Comparison of ENCODE assay signal across 23 cellular contexts in genomic region chr3:53812434-53812833, GRCh38. TPM values are rescaled to one million over a fixed set of nuclear protein-coding genes. Genes with fewer than 3 reads are reported as not detected.
DNase-seq lines count a peak whose midpoint lies in the region; ATAC-seq and TF ChIP-seq lines count a peak whose summit lies in the region.
"Had no signal": no experiment of that assay in that cellular context is flagged by ENCODE, and none has a peak within 500 bp of the region (broad histone marks: within the 10 kb centered on the region; RNA-seq: fewer than 3 reads in every experiment).

No MANE protein-coding gene starts in this region.

- TF ChIP-seq POLR2A in sigmoid colon (IDR thresholded peaks at IDR 0.05) = no peak

- H3K9me3 Mint-ChIP-seq in stimulated activated naive CD8-positive, alpha-beta T cell treated with anti-CD3 and anti-CD28 coated beads, Interleukin-15, amount 100 ng/mL, for 72 hours = no peaks in the 10 kb centered on the region
- H3K9me3 Mint-ChIP-seq: activated naive CD8-positive, alpha-beta T cell treated with anti-CD3 and anti-CD28 coated beads, Interleukin-2, amount 50 U/mL, for 24 hours; mesothelial cell of epicardium; natural killer cell had no signal

- DNase-seq in NCI-H2227 (lab: John Stamatoyannopoulos, UW; ENCODE audit: unreplicated experiment) (peak; percentile 5), NCI-H2227 treated with DMSO at 0.1 percent for 48 hours (lab: John Stamatoyannopoulos, UW) (no peak), NAMALWA (ENCODE audit: low spot score) (peak; percentile 6), epithelial cell of proximal tubule (ENCODE audit: low read depth) (no peak), sigmoid colon (peak; percentile 25), NCI-H146 (lab: John Stamatoyannopoulos, UW) (no peak)
- DNase-seq in stimulated activated naive CD8-positive, alpha-beta T cell treated with anti-CD3 and anti-CD28 coated beads, Interleukin-15, amount 100 ng/mL, for 72 hours = no peak
- DNase-seq: activated CD4-positive, alpha-beta T cell treated with anti-CD3 and anti-CD28 coated beads, Interleukin-2, amount 50 U/mL, for 4 hours; activated effector memory CD4-positive, alpha-beta T cell treated with anti-CD3 and anti-CD28 coated beads, Interleukin-2, amount 50 U/mL, for 16 hours; activated naive CD8-positive, alpha-beta T cell treated with anti-CD3 and anti-CD28 coated beads, Interleukin-2, amount 50 U/mL, for 24 hours; activated T-cell treated with anti-CD3 and anti-CD28 coated beads for 4 hours; brain microvascular endothelial cell; IMR-90; left colon; natural killer cell; NCI-H1436; pancreas; right lobe of liver; stimulated activated CD4-positive, alpha-beta T cell treated with anti-CD3 and anti-CD28 coated beads, Interleukin-15, amount 100 ng/mL, for 24 hours; substantia nigra had no signal

- no peaks in the 10 kb centered on the region for H3K27me3 ChIP-seq in sigmoid colon
- H3K27me3 ChIP-seq: brain microvascular endothelial cell, pancreas, right lobe of liver had no signal

- H3K27ac Mint-ChIP-seq in stimulated activated naive CD8-positive, alpha-beta T cell treated with anti-CD3 and anti-CD28 coated beads, Interleukin-15, amount 100 ng/mL, for 72 hours = no peak overlapping the region
- H3K27ac Mint-ChIP-seq: activated naive CD8-positive, alpha-beta T cell treated with anti-CD3 and anti-CD28 coated beads, Interleukin-2, amount 50 U/mL, for 24 hours; mesothelial cell of epicardium; natural killer cell had no signal

- H3K9me3 ChIP-seq in sigmoid colon = no peaks in the 10 kb centered on the region
- H3K9me3 ChIP-seq: pancreas, right lobe of liver had no signal

- intact Hi-C loops in sigmoid colon (cut with DNase I) = no loop called here

- TF ChIP-seq CTCF in epithelial cell of proximal tubule (conservative IDR thresholded peaks at IDR 0.05; ENCODE audit: low read depth, low read length) (peak; percentile 4), sigmoid colon (IDR thresholded peaks at IDR 0.05) (no peak)

- H3K4me3 ChIP-seq in epithelial cell of proximal tubule (ENCODE audit: low read depth, low read length) (no peak overlapping the region), sigmoid colon (no peak overlapping the region)
- H3K4me3 ChIP-seq: pancreas, right lobe of liver had no signal

- no peak for TF ChIP-seq EP300 in sigmoid colon (IDR thresholded peaks at IDR 0.05)

- no peak overlapping the region for H3K4me3 Mint-ChIP-seq in stimulated activated naive CD8-positive, alpha-beta T cell treated with anti-CD3 and anti-CD28 coated beads, Interleukin-15, amount 100 ng/mL, for 72 hours
- H3K4me3 Mint-ChIP-seq: activated naive CD8-positive, alpha-beta T cell treated with anti-CD3 and anti-CD28 coated beads, Interleukin-2, amount 50 U/mL, for 24 hours; mesothelial cell of epicardium; natural killer cell had no signal

- H3K4me1 ChIP-seq in sigmoid colon = no peaks in the 10 kb centered on the region
- H3K4me1 ChIP-seq: right lobe of liver had no signal

- WGBS in sigmoid colon, 2 donors = 79 to 83% methylated on average over 4 of the region's 4 CpGs

- no peak for ATAC-seq in stimulated activated naive CD8-positive, alpha-beta T cell treated with anti-CD3 and anti-CD28 coated beads, Interleukin-15, amount 100 ng/mL, for 72 hours
- ATAC-seq in HG03139 (IDR thresholded peaks at IDR 0.05; ENCODE audit: unreplicated experiment) = no peak
- ATAC-seq: activated naive CD8-positive, alpha-beta T cell treated with anti-CD3 and anti-CD28 coated beads, Interleukin-2, amount 50 U/mL, for 24 hours; left colon; natural killer cell; pancreas had no signal

- H3K27ac ChIP-seq in sigmoid colon = no peak overlapping the region
- H3K27ac ChIP-seq: brain microvascular endothelial cell, C4-2B, pancreas, right lobe of liver had no signal

- peaks cover 6% of the 10 kb centered on the region for H3K27me3 Mint-ChIP-seq in stimulated activated naive CD8-positive, alpha-beta T cell treated with anti-CD3 and anti-CD28 coated beads, Interleukin-15, amount 100 ng/mL, for 72 hours

- no peaks in the 10 kb centered on the region for H3K4me1 Mint-ChIP-seq in stimulated activated naive CD8-positive, alpha-beta T cell treated with anti-CD3 and anti-CD28 coated beads, Interleukin-15, amount 100 ng/mL, for 72 hours
- H3K4me1 Mint-ChIP-seq: activated naive CD8-positive, alpha-beta T cell treated with anti-CD3 and anti-CD28 coated beads, Interleukin-2, amount 50 U/mL, for 24 hours; natural killer cell had no signal

- no peaks in the 10 kb centered on the region for H3K36me3 ChIP-seq in sigmoid colon
- H3K36me3 ChIP-seq: brain microvascular endothelial cell had no signal

RNA-seq across cellular contexts. Expression of gene CHDH, which starts 33.8 kb away (rescaled TPM):
- total RNA-seq in epithelial cell of proximal tubule (4.5 and 9.2 TPM in 2 replicates), sigmoid colon (1 to 10 TPM; 1.1 to 1.8 (median 1.7) TPM)
- 1 to 10 TPM; 5.4 to 9.5 (median 6.8) TPM for polyA plus RNA-seq in sigmoid colon

RNA-seq across cellular contexts. Expression of gene IL17RB, which starts 33.9 kb away (rescaled TPM):
- total RNA-seq in epithelial cell of proximal tubule (1.7 and 2.5 TPM in 2 replicates), sigmoid colon (1 to 10 TPM; 1.1 to 2.8 (median 1.7) TPM)
- 1 to 10 TPM; 1.2 to 9.0 (median 2.8) TPM for polyA plus RNA-seq in sigmoid colon
- polyA plus RNA-seq: IMR-90 had no signal

Comparison
In these comparisons a context has a peak if more than half of its experiments do, and no peak if none do; other contexts are left out.
1. DNase-seq: peak in NCI-H2227 (single experiment), NAMALWA (single experiment) and sigmoid colon (single experiment); none in NCI-H2227 treated with DMSO at 0.1 percent for 48 hours (single experiment), epithelial cell of proximal tubule (single experiment), stimulated activated naive CD8-positive, alpha-beta T cell treated with anti-CD3 and anti-CD28 coated beads, Interleukin-15, amount 100 ng/mL, for 72 hours (0 of 2) and NCI-H146 (single experiment).